In genomic region chr12:122999986-123000420, GRCh38 we compare ENCODE assay signal across 11 cellular contexts.
"Had no signal": no experiment of that assay in that cellular context is flagged by ENCODE, and none has a peak within 500 bp of the region (broad histone marks: within the 10 kb centered on the region; RNA-seq: fewer than 3 reads in every experiment).

No MANE protein-coding gene starts in this region.

- H3K9me3 Mint-ChIP-seq: activated naive CD4-positive, alpha-beta T cell treated with anti-CD3 and anti-CD28 coated beads, Interleukin-2, amount 50 U/mL, for 24 hours; activated T-helper 2 cell treated with anti-CD3 and anti-CD28 coated beads, Interferon-gamma antibody, Interleukin-2, Interleukin-4, amounts not matched to agents 10 μg/mL and 5 μg/mL and 100 μg/mL, durations not matched to agents 14 hours and 24 hours and 36 hours; natural killer cell had no signal

- H3K9me3 ChIP-seq: mucosa of descending colon had no signal

- DNase-seq: cerebellar nuclear complex; dermis blood vessel endothelial cell; left cardiac atrium; mammary epithelial cell; natural killer cell; stimulated activated CD4-positive, alpha-beta T cell treated with anti-CD3 and anti-CD28 coated beads, Interleukin-4, amount 100 ng/mL, for 1 hour; stimulated activated CD8-positive, alpha-beta memory T cell treated with anti-CD3 and anti-CD28 coated beads, Interleukin-4, amount 100 ng/mL, for 48 hours had no signal

- H3K4me3 ChIP-seq: mucosa of descending colon had no signal

- H3K4me3 Mint-ChIP-seq: activated naive CD4-positive, alpha-beta T cell treated with anti-CD3 and anti-CD28 coated beads, Interleukin-2, amount 50 U/mL, for 24 hours; natural killer cell had no signal

- ATAC-seq: activated CD4-positive, CD25-positive, alpha-beta regulatory T cell treated with anti-CD3 and anti-CD28 coated beads, Interleukin-2, amount 50 U/mL, for 24 hours; left cardiac atrium; mucosa of descending colon; natural killer cell had no signal

- H3K27ac Mint-ChIP-seq: activated T-helper 2 cell treated with anti-CD3 and anti-CD28 coated beads, Interferon-gamma antibody, Interleukin-2, Interleukin-4, amounts not matched to agents 10 μg/mL and 5 μg/mL and 100 μg/mL, durations not matched to agents 14 hours and 24 hours and 36 hours; natural killer cell had no signal

- H3K36me3 Mint-ChIP-seq: activated naive CD4-positive, alpha-beta T cell treated with anti-CD3 and anti-CD28 coated beads, Interleukin-2, amount 50 U/mL, for 24 hours; natural killer cell had no signal

- H3K27me3 Mint-ChIP-seq: activated naive CD4-positive, alpha-beta T cell treated with anti-CD3 and anti-CD28 coated beads, Interleukin-2, amount 50 U/mL, for 24 hours had no signal

- H3K4me1 Mint-ChIP-seq: activated naive CD4-positive, alpha-beta T cell treated with anti-CD3 and anti-CD28 coated beads, Interleukin-2, amount 50 U/mL, for 24 hours had no signal
